ENCODE assay signal across 28 cellular contexts in the genomic region with DNA sequence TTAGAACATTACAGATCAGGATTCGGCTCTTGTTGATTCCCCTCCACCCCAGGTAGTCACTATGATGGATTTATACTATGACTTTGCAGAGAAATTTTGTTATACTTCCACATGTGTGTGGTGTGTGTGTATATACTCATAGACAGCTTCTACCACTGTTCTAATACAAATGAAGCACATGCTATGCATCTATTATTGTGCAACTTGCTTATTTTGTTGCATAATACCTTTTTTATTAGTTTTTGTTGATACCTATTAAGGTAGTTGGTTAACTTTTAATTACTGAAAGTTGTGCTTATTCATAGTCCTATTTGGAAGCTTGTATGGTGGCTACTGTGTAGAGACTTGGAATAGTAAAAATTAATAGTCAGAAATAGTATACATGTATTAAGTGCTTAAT.
"Had no signal": no experiment of that assay in that cellular context is flagged by ENCODE, and none has a peak within 500 bp of the region (broad histone marks: within the 10 kb centered on the region; RNA-seq: fewer than 3 reads in every experiment).

No MANE protein-coding gene starts in this region.

- H3K27me3 ChIP-seq: colonic mucosa, esophagus squamous epithelium, gastrocnemius medialis, heart right ventricle, left lung had no signal

- H3K4me3 Mint-ChIP-seq: dendritic cell treated with granulocyte-macrophage colony-stimulating factor and Interleukin-4, amounts not matched to agents 40 ng/mL and 50 ng/mL, for 4 days; effector memory CD8-positive, alpha-beta T cell; endodermal cell; mesothelial cell of epicardium; naive B cell had no signal

- H3K9me3 Mint-ChIP-seq: endodermal cell, mesothelial cell of epicardium had no signal

- H3K4me1 ChIP-seq: colonic mucosa, esophagus squamous epithelium, left lung, lower lobe of right lung had no signal

- H3K27ac ChIP-seq: colonic mucosa, epithelial cell of prostate, esophagus squamous epithelium, gastrocnemius medialis, heart right ventricle, left lung, lower lobe of right lung had no signal

- H3K36me3 Mint-ChIP-seq: mesothelial cell of epicardium, naive B cell had no signal

- DNase-seq: colonic mucosa; cortex of kidney; effector CD8-positive, alpha-beta T cell; effector memory CD8-positive, alpha-beta T cell; endodermal cell; erythroblast; esophagus squamous epithelium; foreskin fibroblast; foreskin melanocyte; gastrocnemius medialis; glutamatergic neuron; head of caudate nucleus; heart right ventricle; hippocampal formation; left cardiac atrium; left lung; left ventricle myocardium superior; lower lobe of right lung; mesenchymal stem cell; naive B cell had no signal

- H3K9me3 ChIP-seq: colonic mucosa, esophagus squamous epithelium, gastrocnemius medialis, left lung, lower lobe of right lung, mucosa of descending colon had no signal

- H3K4me3 ChIP-seq: colonic mucosa, esophagus squamous epithelium, gastrocnemius medialis, heart right ventricle, left lung, lower lobe of right lung, mucosa of descending colon had no signal

- ATAC-seq: effector memory CD8-positive, alpha-beta T cell; esophagus mucosa; gastrocnemius medialis; heart right ventricle; left lung; lower lobe of right lung; mucosa of descending colon had no signal

- H3K36me3 ChIP-seq: colonic mucosa, esophagus squamous epithelium, gastrocnemius medialis, heart right ventricle, left lung, lower lobe of right lung had no signal

- H3K27ac Mint-ChIP-seq: dendritic cell treated with granulocyte-macrophage colony-stimulating factor and Interleukin-4, amounts not matched to agents 40 ng/mL and 50 ng/mL, for 4 days; effector memory CD8-positive, alpha-beta T cell; endodermal cell; mesothelial cell of epicardium; naive B cell had no signal

- H3K4me1 Mint-ChIP-seq: endodermal cell had no signal

- FAIRE-seq: endometrium, islet of Langerhans, keratinocyte had no signal
